23 cellular contexts compared by ENCODE assay signal in genomic region chr3:27577504-27577903, GRCh38.
DNase-seq lines count a peak whose midpoint lies in the region; ATAC-seq, FAIRE-seq and TF ChIP-seq lines count a peak whose summit lies in the region.
"Had no signal": no experiment of that assay in that cellular context is flagged by ENCODE, and none has a peak within 500 bp of the region (broad histone marks: within the 10 kb centered on the region; RNA-seq: fewer than 3 reads in every experiment).

No MANE protein-coding gene starts in this region.

- TF ChIP-seq CTCF in cardiac fibroblast (IDR thresholded peaks at IDR 0.05; ENCODE audit: low read depth, low read length), result no peak
- TF ChIP-seq CTCF in fibroblast of the aortic adventitia (IDR thresholded peaks at IDR 0.05; ENCODE audit: insufficient read depth, low read length), result no peak
- no peak for TF ChIP-seq CTCF in omental fat pad (IDR thresholded peaks at IDR 0.05)
- no peak for TF ChIP-seq CTCF in tibial artery (IDR thresholded peaks at IDR 0.05)
- TF ChIP-seq CTCF in endothelial cell (IDR thresholded peaks at IDR 0.05; ENCODE audit: unreplicated experiment), result no peak

- H3K9me3 ChIP-seq in tibial artery, result no peaks in the 10 kb centered on the region
- H3K9me3 ChIP-seq: lower lobe of right lung had no signal

- peak; percentile 10 for ATAC-seq in omental fat pad (ENCODE audit: low FRiP score)
- ATAC-seq: foreskin keratinocyte, lower lobe of right lung, T-helper 17 cell had no signal

- no peaks in the 10 kb centered on the region for H3K4me1 Mint-ChIP-seq in endothelial cell (ENCODE audit: unreplicated experiment)
- peaks cover 21% of the 10 kb centered on the region for H3K4me1 Mint-ChIP-seq in activated T-helper 1 cell treated with anti-CD3 and anti-CD28 coated beads, Interleukin-12 subunit alpha, Interleukin-12 subunit beta, Interleukin-2, Interleukin-4 antibody, amounts not matched to agents 30 ng/mL and 10 ng/mL and 1 ng/mL, durations not matched to agents 14 hours and 24 hours and 36 hours (ENCODE audit: low read depth)
- H3K4me1 Mint-ChIP-seq: neural crest cell had no signal

- no peak overlapping the region for H3K4me3 ChIP-seq in cardiac fibroblast (replicated peaks in 1 of 2; ENCODE audit: low read depth in 2 of 2, low read length in 2 of 2)
- H3K4me3 ChIP-seq in fibroblast of the aortic adventitia (ENCODE audit: low read depth, low read length), result no peak overlapping the region
- H3K4me3 ChIP-seq in tibial artery, result no peak overlapping the region
- H3K4me3 ChIP-seq: lower lobe of right lung, SK-N-MC had no signal

- peaks cover 5% of the 10 kb centered on the region for H3K9me3 Mint-ChIP-seq in endothelial cell (ENCODE audit: unreplicated experiment)
- no peaks in the 10 kb centered on the region for H3K9me3 Mint-ChIP-seq in activated T-helper 1 cell treated with anti-CD3 and anti-CD28 coated beads, Interleukin-12 subunit alpha, Interleukin-12 subunit beta, Interleukin-2, Interleukin-4 antibody, amounts not matched to agents 30 ng/mL and 10 ng/mL and 1 ng/mL, durations not matched to agents 14 hours and 24 hours and 36 hours

- no peak for FAIRE-seq in frontal cortex (lab: Jason Lieb, UNC)
- FAIRE-seq: bronchial epithelial cell, GM12892, small intestine had no signal

- H3K27me3 ChIP-seq in tibial artery, result no peaks in the 10 kb centered on the region
- H3K27me3 ChIP-seq: foreskin keratinocyte had no signal

- no peak overlapping the region for H3K27ac Mint-ChIP-seq in endothelial cell (ENCODE audit: unreplicated experiment)
- no peak overlapping the region for H3K27ac Mint-ChIP-seq in activated T-helper 1 cell treated with anti-CD3 and anti-CD28 coated beads, Interleukin-12 subunit alpha, Interleukin-12 subunit beta, Interleukin-2, Interleukin-4 antibody, amounts not matched to agents 30 ng/mL and 10 ng/mL and 1 ng/mL, durations not matched to agents 14 hours and 24 hours and 36 hours
- H3K27ac Mint-ChIP-seq: progenitor cell of endocrine pancreas, T-helper 17 cell had no signal

- peak; percentile 57 to 84 for DNase-seq in cardiac fibroblast (ENCODE audit: low read depth in 2 of 2)
- DNase-seq in fibroblast of the aortic adventitia (ENCODE audit: low read depth), result peak; percentile 83
- no peak for DNase-seq in omental fat pad (ENCODE audit: low spot score)
- DNase-seq in tibial artery, result no peak
- DNase-seq in frontal cortex (ENCODE audit: low spot score in 2 of 2), result no peak
- no peak for DNase-seq in endothelial cell (ENCODE audit: low spot score)
- DNase-seq in activated T-helper 1 cell treated with anti-CD3 and anti-CD28 coated beads, Interleukin-12 subunit alpha, Interleukin-12 subunit beta, Interleukin-2, Interleukin-4 antibody, amounts not matched to agents 30 ng/mL and 10 ng/mL and 1 ng/mL, durations not matched to agents 14 hours and 24 hours and 36 hours (ENCODE audit: low spot score), result no peak
- DNase-seq: activated T-cell treated with anti-CD3 and anti-CD28 coated beads, Interleukin-2, amount 50 U/mL, for 1 hour; Calu3; foreskin keratinocyte; lower lobe of right lung; NCI-H1105 treated with DMSO at 0.1 percent for 48 hours; NCI-H2029 treated with DMSO at 0.1 percent for 48 hours; NCI-H226; small intestine; stimulated activated CD4-positive, alpha-beta T cell treated with anti-CD3 and anti-CD28 coated beads, Interleukin-1b, Interleukin-23, amount 100 ng/mL, for 48 hours; T-helper 17 cell had no signal

- H3K36me3 ChIP-seq in tibial artery, result no peaks in the 10 kb centered on the region
- H3K36me3 ChIP-seq: lower lobe of right lung had no signal

- H3K4me1 ChIP-seq in tibial artery, result peaks cover 0 to 24% (median 17%) of the 10 kb centered on the region in 4 donors
- H3K4me1 ChIP-seq: foreskin keratinocyte, lower lobe of right lung had no signal

- peaks cover 2% of the 10 kb centered on the region for H3K27me3 Mint-ChIP-seq in endothelial cell (ENCODE audit: unreplicated experiment)
- no peaks in the 10 kb centered on the region for H3K27me3 Mint-ChIP-seq in activated T-helper 1 cell treated with anti-CD3 and anti-CD28 coated beads, Interleukin-12 subunit alpha, Interleukin-12 subunit beta, Interleukin-2, Interleukin-4 antibody, amounts not matched to agents 30 ng/mL and 10 ng/mL and 1 ng/mL, durations not matched to agents 14 hours and 24 hours and 36 hours (ENCODE audit: insufficient read depth)
- H3K27me3 Mint-ChIP-seq: progenitor cell of endocrine pancreas had no signal

- no peak overlapping the region for H3K4me3 Mint-ChIP-seq in endothelial cell (ENCODE audit: unreplicated experiment)
- H3K4me3 Mint-ChIP-seq in activated T-helper 1 cell treated with anti-CD3 and anti-CD28 coated beads, Interleukin-12 subunit alpha, Interleukin-12 subunit beta, Interleukin-2, Interleukin-4 antibody, amounts not matched to agents 30 ng/mL and 10 ng/mL and 1 ng/mL, durations not matched to agents 14 hours and 24 hours and 36 hours, result no peak overlapping the region
- H3K4me3 Mint-ChIP-seq: CD14-positive monocyte, neural crest cell, T-helper 17 cell had no signal

- intact Hi-C loops in tibial artery (cut with DNase I; ENCODE audit: low total_unique reads), result loop anchor here (10.0 kb wide), 1 partner anchor 53 kb away; no protein-coding TSS in a partner anchor
- intact Hi-C loops in activated T-helper 1 cell treated with anti-CD3 and anti-CD28 coated beads, Interleukin-12 subunit alpha, Interleukin-12 subunit beta, Interleukin-2, Interleukin-4 antibody, amounts not matched to agents 30 ng/mL and 10 ng/mL and 1 ng/mL, durations not matched to agents 14 hours and 24 hours and 36 hours (cut with micrococcal nuclease), result loop anchor here (5.0 kb wide), 1 partner anchor 45 kb away; no protein-coding TSS in a partner anchor

- H3K27ac ChIP-seq in tibial artery, result peak overlapping the region; percentile 79 to 80
- H3K27ac ChIP-seq: foreskin keratinocyte, lower lobe of right lung, SK-N-MC had no signal

- H3K36me3 Mint-ChIP-seq in endothelial cell (ENCODE audit: low read depth, unreplicated experiment), result no peaks in the 10 kb centered on the region
- no peaks in the 10 kb centered on the region for H3K36me3 Mint-ChIP-seq in activated T-helper 1 cell treated with anti-CD3 and anti-CD28 coated beads, Interleukin-12 subunit alpha, Interleukin-12 subunit beta, Interleukin-2, Interleukin-4 antibody, amounts not matched to agents 30 ng/mL and 10 ng/mL and 1 ng/mL, durations not matched to agents 14 hours and 24 hours and 36 hours (ENCODE audit: low read depth)
- H3K36me3 Mint-ChIP-seq: CD14-positive monocyte had no signal

Comparison
In these comparisons a context has a peak if more than half of its experiments do, and no peak if none do; other contexts are left out.
1. DNase-seq: peak in cardiac fibroblast (2 of 2) and fibroblast of the aortic adventitia (single experiment); none in omental fat pad (single experiment), tibial artery (0 of 2), frontal cortex (0 of 2), endothelial cell (single experiment) and activated T-helper 1 cell treated with anti-CD3 and anti-CD28 coated beads, Interleukin-12 subunit alpha, Interleukin-12 subunit beta, Interleukin-2, Interleukin-4 antibody, amounts not matched to agents 30 ng/mL and 10 ng/mL and 1 ng/mL, durations not matched to agents 14 hours and 24 hours and 36 hours (single experiment).